ENCODE assay signal across 8 cellular contexts in genomic region chr7:65770473-65771163, GRCh38.
A peak's percentile ranks its signal among the peaks of the same experiment; 100 is the strongest.
DNase-seq lines count a peak whose midpoint lies in the region; ATAC-seq and TF ChIP-seq lines count a peak whose summit lies in the region.
"Not testable (repeated sequence)": the region's sequence is repeated elsewhere in the genome, so short reads cannot be mapped to it uniquely, and the experiment has no call there.

No MANE protein-coding gene starts in this region.

- in situ Hi-C loops in GM13977 (cut with MboI; ENCODE audit: low pct_unique_long_range_greater_than_20kb, low sequenced_read_pairs, unreplicated experiment): not testable (repeated sequence)

- H3K36me3 Mint-ChIP-seq in progenitor cell of endocrine pancreas (ENCODE audit: insufficient read depth): not testable (repeated sequence)

- 2% methylated on average over 42 to 43 of the region's 43 CpGs for WGBS in heart right ventricle, 2 donors

- peak overlapping the region; percentile 62 to 96 (median 86) for H3K4me3 ChIP-seq in heart right ventricle
- H3K4me3 ChIP-seq in upper lobe of right lung: peak overlapping the region; percentile 85

- H3K36me3 ChIP-seq in heart right ventricle, upper lobe of right lung: not testable (repeated sequence)

- H3K27ac Mint-ChIP-seq in progenitor cell of endocrine pancreas: peak overlapping the region; percentile 95

- not testable (repeated sequence) for H3K9me3 Mint-ChIP-seq in progenitor cell of endocrine pancreas (ENCODE audit: low read depth)

- not testable (repeated sequence) for H3K9me3 ChIP-seq in heart right ventricle, upper lobe of right lung

- not testable (repeated sequence) for TF ChIP-seq CTCF in GM13977 (IDR thresholded peaks at IDR 0.05; ENCODE audit: extremely low read depth, insufficient read depth, missing control alignments); heart right ventricle (IDR thresholded peaks at IDR 0.05); upper lobe of right lung (IDR thresholded peaks at IDR 0.05)
- peak; percentile 22 for TF ChIP-seq CTCF in progenitor cell of endocrine pancreas (IDR thresholded peaks at IDR 0.05; ENCODE audit: unreplicated experiment)

- intact Hi-C loops in heart right ventricle (cut with DNase I); upper lobe of right lung (cut with DNase I): not testable (repeated sequence)

- not testable (repeated sequence) for H3K27me3 Mint-ChIP-seq in progenitor cell of endocrine pancreas

- not testable (repeated sequence) for H3K27me3 ChIP-seq in heart right ventricle, upper lobe of right lung

- H3K4me1 Mint-ChIP-seq in progenitor cell of endocrine pancreas (ENCODE audit: low read depth): not testable (repeated sequence)

- H3K4me1 ChIP-seq in heart right ventricle: peaks cover 0 to 14% (median 8%) of the 10 kb centered on the region in 9 donors
- not testable (repeated sequence) for H3K4me1 ChIP-seq in upper lobe of right lung

- ATAC-seq in HG02852 (IDR thresholded peaks at IDR 0.05; ENCODE audit: unreplicated experiment) (peak; percentile 99), heart right ventricle (peak; percentile 99 to 100 (median 100)), upper lobe of right lung (peak; percentile 99)

- H3K27ac ChIP-seq in heart right ventricle (peak overlapping the region in 9 of 10 donors; percentile 83 to 97 (median 84)), upper lobe of right lung (peak overlapping the region; percentile 92)

- peak overlapping the region; percentile 86 for H3K4me3 Mint-ChIP-seq in progenitor cell of endocrine pancreas (ENCODE audit: low read depth)

- DNase-seq in GM13977 (ENCODE audit: low spot score) (peak; percentile 83), NCI-H1436 treated with DMSO at 0.1 percent for 48 hours (lab: John Stamatoyannopoulos, UW) (peak; percentile 17), T follicular helper cell (ENCODE audit: low read depth) (peak; percentile 88), amniotic epithelial cell (ENCODE audit: low read depth) (peak; percentile 82), heart right ventricle (peak; percentile 95 to 96), progenitor cell of endocrine pancreas (ENCODE audit: low spot score, unreplicated experiment) (peak; percentile 90), upper lobe of right lung (peak; percentile 98)

Comparison
In these comparisons a context has a peak if more than half of its experiments do, and no peak if none do; other contexts are left out.
1. Peak in every context shown above with its lines: DNase-seq, ATAC-seq, H3K4me3 ChIP-seq and H3K27ac ChIP-seq.
2. DNase-seq: peak in every context shown above with its lines; median percentile 98 in upper lobe of right lung; 96 in heart right ventricle; 90 in progenitor cell of endocrine pancreas; 88 in T follicular helper cell; 83 in GM13977; 82 in amniotic epithelial cell; 17 in NCI-H1436 treated with DMSO at 0.1 percent for 48 hours.